In the genomic region with DNA sequence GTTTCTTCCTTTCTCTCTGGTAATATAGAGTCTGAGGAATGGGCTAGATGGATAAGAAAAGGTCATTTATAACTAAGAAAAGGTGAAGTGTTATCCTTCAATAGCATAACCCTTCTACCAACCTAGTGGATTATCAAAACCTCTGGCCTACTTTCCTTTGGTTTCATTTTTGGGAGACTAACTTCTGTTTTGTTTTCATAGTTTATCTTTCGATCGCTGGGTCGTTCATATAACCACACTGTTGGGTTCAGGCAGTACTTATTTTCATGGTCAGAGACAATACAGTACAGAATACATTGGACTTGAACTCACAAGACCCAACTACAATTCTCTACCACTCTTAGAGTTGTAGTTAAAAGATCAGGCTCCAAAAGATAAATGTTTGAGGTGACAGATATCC, we compare ENCODE assay signal across 16 cellular contexts.
A peak's percentile ranks its signal among the peaks of the same experiment; 100 is the strongest.
DNase-seq lines count a peak whose midpoint lies in the region; ATAC-seq and TF ChIP-seq lines count a peak whose summit lies in the region.
"Had no signal": no experiment of that assay in that cellular context is flagged by ENCODE, and none has a peak within 500 bp of the region (broad histone marks: within the 10 kb centered on the region; RNA-seq: fewer than 3 reads in every experiment).

No MANE protein-coding gene starts in this region.

- peaks cover 18 to 89% (median 67%) of the 10 kb centered on the region in 9 donors for H3K4me1 ChIP-seq in heart right ventricle
- H3K4me1 ChIP-seq in aorta (ENCODE audit: control insufficient read depth in 1 of 2, insufficient read depth in 2 of 2, low read length in 2 of 2) = peaks cover 9 to 18% of the 10 kb centered on the region in 2 donors

- H3K36me3 ChIP-seq in heart right ventricle (peaks cover 0 to 15% (median 0%) of the 10 kb centered on the region in 9 donors), aorta (ENCODE audit: control insufficient read depth in 1 of 2, insufficient read depth in 2 of 2, low read length in 1 of 2) (no peaks in the 10 kb centered on the region)

- DNase-seq in heart right ventricle (no peak), left cardiac atrium (no peak), aorta (no peak), MV-4-11 (lab: John Stamatoyannopoulos, UW) (no peak), SKM-1 (lab: John Stamatoyannopoulos, UW; ENCODE audit: unreplicated experiment) (no peak)
- no peak for DNase-seq in activated CD4-positive, alpha-beta T cell treated with anti-CD3 and anti-CD28 coated beads for 48 hours
- DNase-seq: activated B cell treated with CpG ODN at 0.5 μM for 24 hours; activated CD8-positive, alpha-beta memory T cell treated with anti-CD3 and anti-CD28 coated beads, Interleukin-2, amount 50 U/mL, for 4 hours; central memory CD4-positive, alpha-beta T cell; NCI-H187 treated with DMSO at 0.1 percent for 48 hours; NCI-H524 treated with DMSO at 0.1 percent for 48 hours; stimulated activated CD4-positive, alpha-beta T cell treated with anti-CD3 and anti-CD28 coated beads, Interleukin-15, amount 100 ng/mL, for 24 hours had no signal

- peak overlapping the region in 6 of 10 donors; percentile 10 to 91 (median 89) for H3K27ac ChIP-seq in heart right ventricle
- H3K27ac ChIP-seq in aorta (ENCODE audit: low read depth in 1 of 2, low read length in 2 of 2) = peak overlapping the region; percentile 2 to 92

- WGBS in heart right ventricle, 2 donors = 76 to 82% methylated on average over 3 of the region's 3 CpGs
- WGBS in aorta, 2 donors = 2 to 11% methylated on average over 3 of the region's 3 CpGs

- H3K9me3 ChIP-seq in heart right ventricle (no peaks in the 10 kb centered on the region), aorta (ENCODE audit: control insufficient read depth, low read length) (no peaks in the 10 kb centered on the region)

- TF ChIP-seq CTCF in heart right ventricle (IDR thresholded peaks at IDR 0.05) (no peak), brain (conservative IDR thresholded peaks at IDR 0.05) (no peak), nephron (IDR thresholded peaks at IDR 0.05; ENCODE audit: unreplicated experiment in 3 of 3) (no peak)

- H3K4me1 Mint-ChIP-seq in brain (peaks cover 50% of the 10 kb centered on the region), nephron (peaks cover 40% of the 10 kb centered on the region)

- H3K36me3 Mint-ChIP-seq in brain (peaks cover 32% of the 10 kb centered on the region), nephron (ENCODE audit: low read depth) (peaks cover 24% of the 10 kb centered on the region)

- ATAC-seq in heart right ventricle = no peak
- no peak for ATAC-seq in left cardiac atrium
- ATAC-seq in aorta (ENCODE audit: low FRiP score) = no peak
- ATAC-seq: Panc1 had no signal

- no peak overlapping the region for H3K4me3 ChIP-seq in heart right ventricle
- no peak overlapping the region for H3K4me3 ChIP-seq in aorta (ENCODE audit: low read length in 2 of 2)

- intact Hi-C loops in heart right ventricle (cut with DNase I) (loop anchor here in 1 of 10 donors (10.0 kb wide), 1 partner anchor 89 kb away; the partner anchor contains the start of gene UBE2H), left cardiac atrium (cut with DNase I) (loop anchor here in 1 of 2 donors (5.0 kb wide), 1 partner anchor 86 kb away; the partner anchor contains the start of gene UBE2H), aorta (cut with DNase I) (loop anchor here in 1 of 2 donors (5.0 kb wide), 1 partner anchor 81 kb away; no protein-coding TSS in a partner anchor)

- H3K9me3 Mint-ChIP-seq in brain (peaks cover 0 to 4% (median 0%) of the 10 kb centered on the region in 5 experiments), nephron (no peaks in the 10 kb centered on the region)
- H3K9me3 Mint-ChIP-seq: activated B cell treated with CpG ODN at 0.5 μM for 24 hours; activated naive CD4-positive, alpha-beta T cell treated with anti-CD3 and anti-CD28 coated beads, Interleukin-2, amount 50 U/mL, for 24 hours had no signal

- H3K27me3 ChIP-seq in heart right ventricle (no peaks in the 10 kb centered on the region), aorta (ENCODE audit: control insufficient read depth in 1 of 2, insufficient read depth in 2 of 2, low read length in 1 of 2) (no peaks in the 10 kb centered on the region)

- no peak overlapping the region for H3K4me3 Mint-ChIP-seq in brain
- H3K4me3 Mint-ChIP-seq in nephron = no peak overlapping the region
- H3K4me3 Mint-ChIP-seq: activated B cell treated with CpG ODN at 0.5 μM for 24 hours; activated naive CD4-positive, alpha-beta T cell treated with anti-CD3 and anti-CD28 coated beads, Interleukin-2, amount 50 U/mL, for 24 hours had no signal

- H3K27ac Mint-ChIP-seq in brain (peak overlapping the region in 3 of 5 experiments; percentile 7 to 83 (median 71)), nephron (peak overlapping the region; percentile 49 to 96 (median 57))
- H3K27ac Mint-ChIP-seq: activated B cell treated with CpG ODN at 0.5 μM for 24 hours; activated naive CD4-positive, alpha-beta T cell treated with anti-CD3 and anti-CD28 coated beads, Interleukin-2, amount 50 U/mL, for 24 hours had no signal

- H3K27me3 Mint-ChIP-seq in brain (no peaks in the 10 kb centered on the region), nephron (ENCODE audit: low read depth) (no peaks in the 10 kb centered on the region)
- H3K27me3 Mint-ChIP-seq: activated B cell treated with CpG ODN at 0.5 μM for 24 hours; activated naive CD4-positive, alpha-beta T cell treated with anti-CD3 and anti-CD28 coated beads, Interleukin-2, amount 50 U/mL, for 24 hours had no signal
